In the genomic region with DNA sequence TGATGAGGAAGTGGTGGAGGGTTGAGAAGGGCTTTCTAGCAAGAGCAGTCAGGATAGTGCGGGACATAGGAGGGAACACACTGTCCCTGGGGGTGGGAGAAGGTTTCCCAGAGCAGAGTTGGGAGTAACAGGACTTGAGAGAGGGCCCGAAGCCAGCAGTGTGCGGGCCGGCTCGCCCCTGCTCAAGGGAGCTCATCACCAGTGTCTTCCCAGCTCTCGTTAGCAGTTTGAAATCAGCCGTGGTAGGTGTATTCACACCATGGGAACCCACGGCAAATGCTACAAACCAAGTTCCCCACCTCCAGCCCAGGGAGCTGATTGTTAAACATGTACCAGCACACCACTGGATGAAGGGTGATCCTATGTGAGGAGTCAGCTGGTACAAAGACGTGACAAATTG, we compare ENCODE assay signal across 16 cellular contexts.
DNase-seq lines count a peak whose midpoint lies in the region; ATAC-seq and TF ChIP-seq lines count a peak whose summit lies in the region.
"Had no signal": no experiment of that assay in that cellular context is flagged by ENCODE, and none has a peak within 500 bp of the region (broad histone marks: within the 10 kb centered on the region; RNA-seq: fewer than 3 reads in every experiment).

No MANE protein-coding gene starts in this region.

- peak overlapping the region in 1 of 2 donors; percentile 59 for H3K4me3 ChIP-seq in neuronal stem cell (ENCODE audit: low read length in 2 of 2)
- H3K4me3 ChIP-seq in upper lobe of right lung = no peak overlapping the region
- no peak overlapping the region for H3K4me3 ChIP-seq in naive thymus-derived CD4-positive, alpha-beta T cell (ENCODE audit: low read length)
- no peak overlapping the region for H3K4me3 ChIP-seq in vagina
- H3K4me3 ChIP-seq: A549, HAP-1 had no signal

- ATAC-seq in upper lobe of right lung = no peak
- ATAC-seq in HG03354 (IDR thresholded peaks at IDR 0.05; ENCODE audit: poor library complexity, severe bottlenecking, unreplicated experiment) = no peak
- no peak for ATAC-seq in naive thymus-derived CD4-positive, alpha-beta T cell
- ATAC-seq: A549 had no signal

- H2AK5ac ChIP-seq in neuronal stem cell (ENCODE audit: low read depth, low read length) = no peak overlapping the region

- H3K4me2 ChIP-seq in neuronal stem cell (ENCODE audit: insufficient read depth, low read length, poor library complexity, severe bottlenecking) = no peak overlapping the region
- H3K4me2 ChIP-seq: A549 had no signal

- no peak overlapping the region for H2BK120ac ChIP-seq in neuronal stem cell (ENCODE audit: low read depth, low read length)

- no peak overlapping the region for H4K8ac ChIP-seq in neuronal stem cell (ENCODE audit: low read depth, low read length)

- H3K9me3 ChIP-seq in neuronal stem cell (replicated peaks in 1 of 2; ENCODE audit: control insufficient read depth in 2 of 2, insufficient read depth in 1 of 2, low read depth in 1 of 2, low read length in 2 of 2) (no peaks in the 10 kb centered on the region), upper lobe of right lung (no peaks in the 10 kb centered on the region), vagina (no peaks in the 10 kb centered on the region)
- no peaks in the 10 kb centered on the region for H3K9me3 ChIP-seq in naive thymus-derived CD4-positive, alpha-beta T cell (ENCODE audit: control insufficient read depth in 2 of 3, low read length in 3 of 3)
- H3K9me3 ChIP-seq: A549, Caco-2, HAP-1 had no signal

- intact Hi-C loops in upper lobe of right lung (cut with DNase I) (no loop called here), vagina (cut with DNase I) (no loop called here)
- intact Hi-C loops in naive thymus-derived CD4-positive, alpha-beta T cell (cut with micrococcal nuclease) = no loop called here

- no peak for TF ChIP-seq POLR2A in vagina (IDR thresholded peaks at IDR 0.05)

- no CpG with 5 or more reads among the region's 9 CpGs for WGBS in neuronal stem cell (ENCODE audit: extremely low coverage in 2 of 2, insufficient read length in 2 of 2, insufficient replicate concordance in 1 of 2), 2 donors

- no peak overlapping the region for H3K4ac ChIP-seq in neuronal stem cell (ENCODE audit: low read length)

- peaks cover 32% of the 10 kb centered on the region for H3K4me1 Mint-ChIP-seq in glutamatergic neuron (ENCODE audit: low read depth, unreplicated experiment)
- no peaks in the 10 kb centered on the region for H3K4me1 Mint-ChIP-seq in naive thymus-derived CD4-positive, alpha-beta T cell
- H3K4me1 Mint-ChIP-seq: IgD-negative memory B cell had no signal

- POLR2A ChIA-PET in naive thymus-derived CD4-positive, alpha-beta T cell (lab: Charles Lee) = no interaction called here

- TF ChIP-seq CTCF in glutamatergic neuron (IDR thresholded peaks at IDR 0.05; ENCODE audit: partially characterized antibody, unreplicated experiment) (no peak), upper lobe of right lung (IDR thresholded peaks at IDR 0.05) (no peak), vagina (IDR thresholded peaks at IDR 0.05) (no peak)

- H2AFZ ChIP-seq in neuronal stem cell (ENCODE audit: low read length) = no peak overlapping the region

- no peak overlapping the region for H2BK5ac ChIP-seq in neuronal stem cell (ENCODE audit: low read length)

- H3K27ac ChIP-seq in neuronal stem cell (replicated peaks; ENCODE audit: low read length) (no peak overlapping the region), upper lobe of right lung (no peak overlapping the region), vagina (no peak overlapping the region)
- no peak overlapping the region for H3K27ac ChIP-seq in naive thymus-derived CD4-positive, alpha-beta T cell (ENCODE audit: low read depth, low read length)
- H3K27ac ChIP-seq: 22Rv1, A549, C4-2B had no signal

- peak; percentile 26 for DNase-seq in NCI-H82 (lab: John Stamatoyannopoulos, UW)
- DNase-seq in NCI-H82 treated with DMSO at 0.1 percent for 48 hours (lab: John Stamatoyannopoulos, UW; ENCODE audit: unreplicated experiment) = no peak
- no peak for DNase-seq in glutamatergic neuron
- no peak for DNase-seq in neuronal stem cell (ENCODE audit: low spot score)
- DNase-seq in upper lobe of right lung = peak; percentile 27
- DNase-seq in naive thymus-derived CD4-positive, alpha-beta T cell = no peak
- no peak for DNase-seq in vagina (ENCODE audit: extremely low spot score in 2 of 2)
- DNase-seq: AML-193; Caco-2; CD4-positive, alpha-beta T cell had no signal

- H3K14ac ChIP-seq in neuronal stem cell (ENCODE audit: low read length) = no peak overlapping the region

- H3K27me3 ChIP-seq in neuronal stem cell (ENCODE audit: control insufficient read depth in 3 of 3, insufficient read depth in 3 of 3, low read depth in 1 of 3, low read length in 3 of 3) = peaks cover 0 to 40% (median 0%) of the 10 kb centered on the region in 3 experiments
- H3K27me3 ChIP-seq in upper lobe of right lung = peaks cover 41% of the 10 kb centered on the region
- no peaks in the 10 kb centered on the region for H3K27me3 ChIP-seq in naive thymus-derived CD4-positive, alpha-beta T cell (ENCODE audit: control insufficient read depth in 2 of 2, insufficient read depth in 2 of 2, low read length in 2 of 2)
- H3K27me3 ChIP-seq in vagina = no peaks in the 10 kb centered on the region

- H4K91ac ChIP-seq in neuronal stem cell (ENCODE audit: low read depth, low read length, poor library complexity) = no peak overlapping the region

- H3K79me1 ChIP-seq in neuronal stem cell (ENCODE audit: low read depth, low read length) = peaks cover 1% of the 10 kb centered on the region

- no peaks in the 10 kb centered on the region for H3K36me3 ChIP-seq in neuronal stem cell (replicated peaks in 1 of 2; ENCODE audit: control insufficient read depth in 2 of 2, insufficient read depth in 2 of 2, low read length in 2 of 2)
- no peaks in the 10 kb centered on the region for H3K36me3 ChIP-seq in upper lobe of right lung
- H3K36me3 ChIP-seq in naive thymus-derived CD4-positive, alpha-beta T cell (ENCODE audit: control insufficient read depth in 2 of 3, insufficient read depth in 3 of 3, low read length in 3 of 3) = no peaks in the 10 kb centered on the region
- no peaks in the 10 kb centered on the region for H3K36me3 ChIP-seq in vagina
- H3K36me3 ChIP-seq: HAP-1 had no signal

- peak overlapping the region; percentile 17 for H3K27ac Mint-ChIP-seq in glutamatergic neuron (ENCODE audit: unreplicated experiment)
- no peak overlapping the region for H3K27ac Mint-ChIP-seq in naive thymus-derived CD4-positive, alpha-beta T cell
- H3K27ac Mint-ChIP-seq: CD4-positive, alpha-beta T cell; IgD-negative memory B cell had no signal

- no peak overlapping the region for H2BK15ac ChIP-seq in neuronal stem cell (ENCODE audit: low read length)

- no peak overlapping the region for H2BK12ac ChIP-seq in neuronal stem cell (ENCODE audit: low read length)

- CTCF ChIA-PET in naive thymus-derived CD4-positive, alpha-beta T cell (lab: Charles Lee) = no interaction called here

- H3K4me3 Mint-ChIP-seq in glutamatergic neuron (ENCODE audit: unreplicated experiment) = no peak overlapping the region
- no peak overlapping the region for H3K4me3 Mint-ChIP-seq in naive thymus-derived CD4-positive, alpha-beta T cell
- H3K4me3 Mint-ChIP-seq: CD4-positive, alpha-beta T cell; IgD-negative memory B cell had no signal

- no peaks in the 10 kb centered on the region for H3K36me3 Mint-ChIP-seq in glutamatergic neuron (ENCODE audit: unreplicated experiment)
- no peaks in the 10 kb centered on the region for H3K36me3 Mint-ChIP-seq in naive thymus-derived CD4-positive, alpha-beta T cell

- peaks cover 12% of the 10 kb centered on the region for H3K27me3 Mint-ChIP-seq in glutamatergic neuron (ENCODE audit: unreplicated experiment)
- peaks cover 16 to 52% (median 27%) of the 10 kb centered on the region in 5 donors for H3K27me3 Mint-ChIP-seq in naive thymus-derived CD4-positive, alpha-beta T cell

- peaks cover 7% of the 10 kb centered on the region for H3K9me3 Mint-ChIP-seq in glutamatergic neuron (ENCODE audit: unreplicated experiment)
- H3K9me3 Mint-ChIP-seq in naive thymus-derived CD4-positive, alpha-beta T cell = peaks cover 0 to 2% (median 0%) of the 10 kb centered on the region in 11 donors
- H3K9me3 Mint-ChIP-seq: CD4-positive, alpha-beta T cell; IgD-negative memory B cell had no signal

- peaks cover 0 to 7% of the 10 kb centered on the region in 2 donors for H3K4me1 ChIP-seq in neuronal stem cell (ENCODE audit: control insufficient read depth in 2 of 2, insufficient read depth in 1 of 2, low read depth in 1 of 2, low read length in 2 of 2)
- no peaks in the 10 kb centered on the region for H3K4me1 ChIP-seq in upper lobe of right lung
- H3K4me1 ChIP-seq in naive thymus-derived CD4-positive, alpha-beta T cell (ENCODE audit: control insufficient read depth in 2 of 2, insufficient read depth in 2 of 2, low read length in 2 of 2) = no peaks in the 10 kb centered on the region
- no peaks in the 10 kb centered on the region for H3K4me1 ChIP-seq in vagina
- H3K4me1 ChIP-seq: A549, Caco-2, HAP-1 had no signal

- H3K18ac ChIP-seq in neuronal stem cell (ENCODE audit: low read length) = no peak overlapping the region

- no peak overlapping the region for H3K23ac ChIP-seq in neuronal stem cell (ENCODE audit: low read depth, low read length, poor library complexity)

- H3K9ac ChIP-seq in neuronal stem cell (ENCODE audit: low read depth, low read length, poor library complexity) = peak overlapping the region; percentile 13

Comparison
In these comparisons a context has a peak if more than half of its experiments do, and no peak if none do; other contexts are left out.
1. DNase-seq: peak in NCI-H82 (single experiment) and upper lobe of right lung (single experiment); none in NCI-H82 treated with DMSO at 0.1 percent for 48 hours (single experiment), glutamatergic neuron (single experiment), neuronal stem cell (single experiment), naive thymus-derived CD4-positive, alpha-beta T cell (0 of 9) and vagina (0 of 2).